8 cellular contexts compared by ENCODE assay signal in genomic region chr11:124434699-124435098, GRCh38. TPM values are rescaled to one million over a fixed set of nuclear protein-coding genes. Genes with fewer than 3 reads are reported as not detected.
"Had no signal": no experiment of that assay in that cellular context is flagged by ENCODE, and none has a peak within 500 bp of the region (broad histone marks: within the 10 kb centered on the region; RNA-seq: fewer than 3 reads in every experiment).

No MANE protein-coding gene starts in this region.

- H3K27ac ChIP-seq: GM23248 had no signal

- DNase-seq: GM23248, GOT3, H7, HFFc6, IMR-90 had no signal

- H3K27ac Mint-ChIP-seq: HFFc6 had no signal

- H3K4me3 Mint-ChIP-seq: HFFc6 had no signal

RNA-seq across cellular contexts. Expression of gene OR8B4, which starts 10.0 kb away (rescaled TPM):
- total RNA-seq: GM23248, H4, H7, HFFc6, HT-29, IMR-90, K562 had no signal

RNA-seq across cellular contexts. Expression of gene OR8B8, which starts 10.8 kb away (rescaled TPM):
- total RNA-seq: GM23248, H4, H7, HFFc6, HT-29, IMR-90, K562 had no signal

RNA-seq across cellular contexts. Expression of gene OR8B3, which starts 35.9 kb away (rescaled TPM):
- total RNA-seq: GM23248, H4, H7, HFFc6, HT-29, IMR-90, K562 had no signal

RNA-seq across cellular contexts. Expression of gene OR8B2, which starts 50.4 kb away (rescaled TPM):
- total RNA-seq: GM23248, H4, H7, HFFc6, HT-29, IMR-90, K562 had no signal
